ENCODE assay signal across 24 cellular contexts in genomic region chr7:64990216-64990615, GRCh38. TPM values are rescaled to one million over a fixed set of nuclear protein-coding genes. Genes with fewer than 3 reads are reported as not detected.
DNase-seq lines count a peak whose midpoint lies in the region; ATAC-seq and TF ChIP-seq lines count a peak whose summit lies in the region.
"Had no signal": no experiment of that assay in that cellular context is flagged by ENCODE, and none has a peak within 500 bp of the region (broad histone marks: within the 10 kb centered on the region; RNA-seq: fewer than 3 reads in every experiment).

No MANE protein-coding gene starts in this region.

- H4K20me1 ChIP-seq in Karpas-422 (ENCODE audit: insufficient read depth, low read depth, low read length), result no peaks in the 10 kb centered on the region
- H4K20me1 ChIP-seq: BLaER1 had no signal

- H3K4me3 ChIP-seq in Karpas-422 (ENCODE audit: low read length) (no peak overlapping the region), endodermal cell (ENCODE audit: low read length) (peak overlapping the region; percentile 36), upper lobe of right lung (no peak overlapping the region)
- H3K4me3 ChIP-seq: BLaER1 had no signal

- H3K27me3 ChIP-seq in Karpas-422 (ENCODE audit: low read length) (no peaks in the 10 kb centered on the region), endodermal cell (ENCODE audit: control insufficient read depth, insufficient read depth, low read length, poor library complexity, severe bottlenecking) (no peaks in the 10 kb centered on the region), upper lobe of right lung (no peaks in the 10 kb centered on the region)
- H3K27me3 ChIP-seq: BLaER1 had no signal

- DNase-seq in NCI-H748 (lab: John Stamatoyannopoulos, UW; ENCODE audit: unreplicated experiment), result peak; percentile 31
- no peak for DNase-seq in NCI-H748 treated with DMSO at 0.1 percent for 48 hours (lab: John Stamatoyannopoulos, UW)
- DNase-seq in Karpas-422, result peak; percentile 33
- no peak for DNase-seq in endodermal cell
- peak; percentile 45 for DNase-seq in left kidney (ENCODE audit: low read depth, low spot score)
- no peak for DNase-seq in naive thymus-derived CD8-positive, alpha-beta T cell
- no peak for DNase-seq in upper lobe of right lung
- DNase-seq: CD4-positive, CD25-positive, alpha-beta regulatory T cell; DMS153; HCEC 1CT; KG1; MM.1S; NCI-H1048; NCI-H1694 treated with DMSO at 0.1 percent for 48 hours; NCI-H2081; NCI-H2227 treated with DMSO at 0.1 percent for 48 hours; NCI-H526 treated with DMSO at 0.1 percent for 48 hours; SHP77 treated with DMSO at 0.1 percent for 48 hours; T-helper 1 cell had no signal

- H3K4me1 ChIP-seq in Karpas-422 (ENCODE audit: low read length) (no peaks in the 10 kb centered on the region), endodermal cell (ENCODE audit: control insufficient read depth, insufficient read depth, low read length) (no peaks in the 10 kb centered on the region), upper lobe of right lung (no peaks in the 10 kb centered on the region)

- no peak overlapping the region for H3K4me3 Mint-ChIP-seq in endodermal cell
- H3K4me3 Mint-ChIP-seq in naive thymus-derived CD8-positive, alpha-beta T cell, result no peak overlapping the region
- H3K4me3 Mint-ChIP-seq: CD4-positive, CD25-positive, alpha-beta regulatory T cell; T-helper 2 cell treated with Interferon-gamma antibody and Interleukin-4, amounts not matched to agents 5 μg/mL and 100 μg/mL, for 36 hours had no signal

- TF ChIP-seq CTCF in endodermal cell (conservative IDR thresholded peaks at IDR 0.05) (no peak), upper lobe of right lung (IDR thresholded peaks at IDR 0.05) (no peak)

- POLR2A ChIA-PET in naive thymus-derived CD8-positive, alpha-beta T cell (lab: Charles Lee), result no interaction called here

- H3K79me2 ChIP-seq in Karpas-422 (ENCODE audit: low read length), result peaks cover 11% of the 10 kb centered on the region; the same call in 1 of the 2 replicates

- H2AFZ ChIP-seq in Karpas-422 (ENCODE audit: low read length), result no peak overlapping the region

- H3K27ac Mint-ChIP-seq in endodermal cell, result no peak overlapping the region
- H3K27ac Mint-ChIP-seq in naive thymus-derived CD8-positive, alpha-beta T cell, result no peak overlapping the region
- H3K27ac Mint-ChIP-seq: CD4-positive, CD25-positive, alpha-beta regulatory T cell; T-helper 2 cell treated with Interferon-gamma antibody and Interleukin-4, amounts not matched to agents 5 μg/mL and 100 μg/mL, for 36 hours had no signal

- H3K4me1 Mint-ChIP-seq in endodermal cell, result no peaks in the 10 kb centered on the region
- H3K4me1 Mint-ChIP-seq in naive thymus-derived CD8-positive, alpha-beta T cell, result no peaks in the 10 kb centered on the region

- peaks cover 94% of the 10 kb centered on the region for H3K9me3 Mint-ChIP-seq in endodermal cell
- H3K9me3 Mint-ChIP-seq in naive thymus-derived CD8-positive, alpha-beta T cell, result peaks cover 35 to 97% (median 74%) of the 10 kb centered on the region in 9 donors

- H3K9me3 ChIP-seq in Karpas-422 (ENCODE audit: low read length) (peaks cover 24% of the 10 kb centered on the region), endodermal cell (ENCODE audit: control insufficient read depth, low read length) (peaks cover 94% of the 10 kb centered on the region), upper lobe of right lung (peaks cover 45% of the 10 kb centered on the region)

- H3K9me2 ChIP-seq in Karpas-422 (replicated peaks; ENCODE audit: insufficient read depth, low read length), result no peaks in the 10 kb centered on the region

- 95 to 100% methylated on average over 4 to 7 of the region's 7 CpGs for WGBS in endodermal cell (ENCODE audit: insufficient coverage in 1 of 2, insufficient read length in 1 of 2), 2 experiments

- H3K36me3 Mint-ChIP-seq in endodermal cell (ENCODE audit: low read depth), result peaks cover 87% of the 10 kb centered on the region
- peaks cover 28 to 83% (median 80%) of the 10 kb centered on the region in 3 donors for H3K36me3 Mint-ChIP-seq in naive thymus-derived CD8-positive, alpha-beta T cell

- no peak overlapping the region for H3K27ac ChIP-seq in Karpas-422 (ENCODE audit: low read length)
- H3K27ac ChIP-seq in endodermal cell (ENCODE audit: low read depth, low read length), result no peak overlapping the region
- H3K27ac ChIP-seq in upper lobe of right lung, result no peak overlapping the region
- H3K27ac ChIP-seq: BLaER1, RWPE1 had no signal

- H3K36me3 ChIP-seq in Karpas-422 (ENCODE audit: insufficient read depth, low read length) (peaks cover 55% of the 10 kb centered on the region), endodermal cell (ENCODE audit: control insufficient read depth, insufficient read depth, low read length) (peaks cover 67% of the 10 kb centered on the region), upper lobe of right lung (no peaks in the 10 kb centered on the region)

- no peak for ATAC-seq in GM18909 (IDR thresholded peaks at IDR 0.05; ENCODE audit: poor library complexity, unreplicated experiment)
- no peak for ATAC-seq in naive thymus-derived CD8-positive, alpha-beta T cell
- no peak for ATAC-seq in upper lobe of right lung
- ATAC-seq: Panc1 had no signal

- no peak overlapping the region for H3K9ac ChIP-seq in Karpas-422 (ENCODE audit: low read length)
- H3K9ac ChIP-seq in endodermal cell (ENCODE audit: extremely low read depth, low read length, poor library complexity, severe bottlenecking), result no peak overlapping the region
- H3K9ac ChIP-seq: BLaER1 had no signal

- no peaks in the 10 kb centered on the region for H3K27me3 Mint-ChIP-seq in endodermal cell (ENCODE audit: insufficient read depth)
- H3K27me3 Mint-ChIP-seq in naive thymus-derived CD8-positive, alpha-beta T cell, result no peaks in the 10 kb centered on the region
- H3K27me3 Mint-ChIP-seq: CD4-positive, CD25-positive, alpha-beta regulatory T cell had no signal

- intact Hi-C loops in upper lobe of right lung (cut with DNase I), result no loop called here

- no peak overlapping the region for H3K4me2 ChIP-seq in Karpas-422 (ENCODE audit: low read depth, low read length, poor library complexity, severe bottlenecking)
- H3K4me2 ChIP-seq: BLaER1 had no signal

RNA-seq across cellular contexts. Expression of gene ZNF117, which starts 0.6 kb away (rescaled TPM):
- 6.8 and 19.0 TPM in 2 replicates for total RNA-seq in Karpas-422 (2014; rRNA removed; shearing (Covaris generic); ENCODE audit: low replicate concordance)
- total RNA-seq in endodermal cell (10 to 100 TPM; 32.4 to 40.6 TPM), upper lobe of right lung (18.7 TPM)
- 27.1 TPM for polyA plus RNA-seq in endodermal cell (2013, experiment 1 of 2)
- polyA plus RNA-seq in endodermal cell (2013, experiment 2 of 2), result 29.3 TPM
- 1 to 10 TPM; 5.6 to 5.9 TPM for total RNA-seq in naive thymus-derived CD8-positive, alpha-beta T cell
- under 1 TPM; 0.13 to 0.44 (median 0.42) TPM for polyA plus RNA-seq in naive thymus-derived CD8-positive, alpha-beta T cell

RNA-seq across cellular contexts. Expression of gene ERV3-1, which starts 16.3 kb away (rescaled TPM):
- total RNA-seq in Karpas-422 (2014; rRNA removed; shearing (Covaris generic); ENCODE audit: low replicate concordance), result 20.0 and 28.8 TPM in 2 replicates
- total RNA-seq in endodermal cell (10 to 100 TPM; 38.2 to 44.6 TPM), upper lobe of right lung (24.9 TPM)
- 32.7 TPM for polyA plus RNA-seq in endodermal cell (2013, experiment 1 of 2)
- polyA plus RNA-seq in endodermal cell (2013, experiment 2 of 2), result 31.8 TPM
- 10 to 100 TPM; 23.2 to 23.9 TPM for total RNA-seq in naive thymus-derived CD8-positive, alpha-beta T cell
- 1 to 10 TPM; 6.4 to 6.7 (median 6.4) TPM for polyA plus RNA-seq in naive thymus-derived CD8-positive, alpha-beta T cell

Comparison
In these comparisons a context has a peak if more than half of its experiments do, and no peak if none do; other contexts are left out.
1. DNase-seq: peak in NCI-H748 (single experiment), Karpas-422 (single experiment) and left kidney (single experiment); none in NCI-H748 treated with DMSO at 0.1 percent for 48 hours (single experiment), endodermal cell (single experiment), naive thymus-derived CD8-positive, alpha-beta T cell (0 of 10) and upper lobe of right lung (single experiment).